In the genomic region with DNA sequence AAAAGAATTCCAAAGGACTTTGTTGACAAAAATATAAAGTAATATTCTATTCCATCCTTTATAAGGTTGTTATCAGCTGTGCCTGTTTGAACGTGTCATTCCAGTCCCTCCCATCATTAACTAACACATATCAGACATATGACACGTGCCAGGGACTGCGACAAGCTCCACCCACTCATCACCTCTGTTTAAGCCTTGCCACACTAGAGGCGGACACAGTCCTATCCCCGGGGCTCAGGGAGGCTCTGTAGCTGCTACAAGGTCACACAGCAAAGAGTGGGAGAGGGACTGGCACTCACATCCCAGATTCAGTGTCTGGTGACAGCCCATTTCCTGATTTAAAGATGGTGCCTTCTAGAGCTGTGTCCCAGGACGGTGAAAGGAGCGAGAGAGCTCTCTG, we compare ENCODE assay signal across 12 cellular contexts. TPM values are rescaled to one million over a fixed set of nuclear protein-coding genes. Genes with fewer than 3 reads are reported as not detected.
DNase-seq lines count a peak whose midpoint lies in the region; ATAC-seq, FAIRE-seq and TF ChIP-seq lines count a peak whose summit lies in the region.
"Had no signal": no experiment of that assay in that cellular context is flagged by ENCODE, and none has a peak within 500 bp of the region (broad histone marks: within the 10 kb centered on the region; RNA-seq: fewer than 3 reads in every experiment).

No MANE protein-coding gene starts in this region.

- ATAC-seq in HG03342 (IDR thresholded peaks at IDR 0.05; ENCODE audit: unreplicated experiment) = no peak

- H4K20me1 ChIP-seq in endothelial cell of umbilical vein (replicated peaks; ENCODE audit: control insufficient read depth, extremely low read depth, insufficient read depth, low read length) = no peaks in the 10 kb centered on the region

- H2AFZ ChIP-seq in endothelial cell of umbilical vein (ENCODE audit: low read depth, low read length) = no peak overlapping the region

- TF ChIP-seq POLR2A in endothelial cell of umbilical vein (IDR thresholded peaks at IDR 0.05; ENCODE audit: low read depth, low read length) = no peak

- no peaks in the 10 kb centered on the region for H3K27me3 ChIP-seq in endothelial cell of umbilical vein (ENCODE audit: control insufficient read depth in 2 of 2, insufficient read depth in 2 of 2, low read length in 2 of 2)
- no peaks in the 10 kb centered on the region for H3K27me3 ChIP-seq in mucosa of stomach (ENCODE audit: control insufficient read depth, insufficient read depth, low read length)
- H3K27me3 ChIP-seq: MG63 had no signal

- H3K4me1 ChIP-seq in endothelial cell of umbilical vein (ENCODE audit: control insufficient read depth, extremely low read depth, insufficient read depth, low read length) (peaks cover 61% of the 10 kb centered on the region), mucosa of stomach (ENCODE audit: control insufficient read depth, insufficient read depth, low read length) (peaks cover 64% of the 10 kb centered on the region)

- no TSS peak for BruUV-seq in endothelial cell of umbilical vein (replicated peaks; lab: Mats Ljungman, UMichigan)

- H3K27ac ChIP-seq in 22Rv1 = peak overlapping the region; percentile 71
- peak overlapping the region; percentile 82 for H3K27ac ChIP-seq in endothelial cell of umbilical vein (ENCODE audit: insufficient read depth, low read depth, low read length)

- POLR2A ChIA-PET in endothelial cell of umbilical vein (lab: Charles Lee) = no interaction called here

- no peak for FAIRE-seq in endothelial cell of umbilical vein (lab: Jason Lieb, UNC)

- DNase-seq in NCI-H510A (lab: John Stamatoyannopoulos, UW) (peak; percentile 35), endothelial cell of umbilical vein (ENCODE audit: low read depth, low spot score) (no peak), OCI-M2 (lab: John Stamatoyannopoulos, UW; ENCODE audit: unreplicated experiment) (no peak), activated T-cell treated with anti-CD3 and anti-CD28 coated beads for 4 hours (no peak)
- no peak for DNase-seq in central memory CD4-positive, alpha-beta T cell
- DNase-seq: activated effector memory CD4-positive, alpha-beta T cell treated with Interleukin-2 at 50 U/mL for 16 hours; effector memory CD4-positive, alpha-beta T cell; OCI-M1 had no signal

- no peaks in the 10 kb centered on the region for H3K36me3 ChIP-seq in endothelial cell of umbilical vein (ENCODE audit: control insufficient read depth in 2 of 2, extremely low read depth in 1 of 2, insufficient read depth in 2 of 2, low read length in 2 of 2)
- H3K36me3 ChIP-seq in mucosa of stomach (ENCODE audit: control insufficient read depth, insufficient read depth, low read length) = no peaks in the 10 kb centered on the region
- H3K36me3 ChIP-seq: MG63 had no signal

- CTCF ChIA-PET in endothelial cell of umbilical vein (lab: Charles Lee) = interaction anchor here (1.1 to 2.3 kb wide), 4 partner anchors 30 to 85 kb away, joined by 4 to 8 read pairs (median 5); partner anchors contain the start of gene TBC1D8

- dilution Hi-C loops in endothelial cell of umbilical vein (cut with MboI; ENCODE audit: extremely low pct_ligation_motif_present, low sequenced_read_pairs) = no loop called here

- H3K9me3 ChIP-seq in endothelial cell of umbilical vein (replicated peaks; ENCODE audit: control insufficient read depth, insufficient read depth, low read length) (no peaks in the 10 kb centered on the region), mucosa of stomach (ENCODE audit: control insufficient read depth, low read length) (no peaks in the 10 kb centered on the region)
- H3K9me3 ChIP-seq: MG63 had no signal

- no peak overlapping the region for H3K4me2 ChIP-seq in endothelial cell of umbilical vein (ENCODE audit: insufficient read depth, low read length)

- H3K9ac ChIP-seq in endothelial cell of umbilical vein (replicated peaks; ENCODE audit: extremely low read depth, insufficient read depth, low read length) (peak overlapping the region; percentile 34), mucosa of stomach (ENCODE audit: low read length) (peak overlapping the region; percentile 32)

- TF ChIP-seq CTCF in 22Rv1 (IDR thresholded peaks at IDR 0.05) (no peak), endothelial cell of umbilical vein (IDR thresholded peaks at IDR 0.05; ENCODE audit: extremely low read depth in 1 of 2, insufficient read depth in 1 of 2, low read depth in 1 of 2, low read length in 2 of 2) (no peak)

- intact Hi-C loops in endothelial cell of umbilical vein (cut with micrococcal nuclease) = no loop called here

- H3K79me2 ChIP-seq in endothelial cell of umbilical vein (ENCODE audit: control insufficient read depth, insufficient read depth, low read length) = peaks cover 65% of the 10 kb centered on the region

- H3K4me3 ChIP-seq in endothelial cell of umbilical vein (replicated peaks in 1 of 3; ENCODE audit: insufficient read depth in 1 of 3, low read depth in 1 of 3, low read length in 3 of 3) = no peak overlapping the region
- no peak overlapping the region for H3K4me3 ChIP-seq in mucosa of stomach (ENCODE audit: low read length)
- H3K4me3 ChIP-seq: MG63 had no signal

- H3K9me1 ChIP-seq in endothelial cell of umbilical vein (replicated peaks; ENCODE audit: control insufficient read depth, extremely low read depth, insufficient read depth, low read length) = no peaks in the 10 kb centered on the region

TF ChIP-seq in endothelial cell of umbilical vein, 7 proteins besides CTCF, POLR2A, EP300 and RAD21:
- no peak for TF ChIP-seq FOS (IDR thresholded peaks at IDR 0.05; ENCODE audit: borderline replicate concordance, insufficient read depth, low read length)
- TF ChIP-seq POLR2AphosphoS5 (IDR thresholded peaks at IDR 0.05; ENCODE audit: insufficient read depth, low read depth, low read length) = no peak
- no peak for TF ChIP-seq GATA2 (IDR thresholded peaks at IDR 0.05; ENCODE audit: insufficient read depth, insufficient read length, low read depth, low read length)
- TF ChIP-seq EZH2 (IDR thresholded peaks at IDR 0.05; ENCODE audit: borderline replicate concordance, low read depth, low read length, severe bottlenecking) = no peak
- TF ChIP-seq MAX (IDR thresholded peaks at IDR 0.05; ENCODE audit: insufficient read depth, insufficient read length) = no peak
- no peak for TF ChIP-seq MYC (IDR thresholded peaks at IDR 0.05; ENCODE audit: low read depth, low read length)
- TF ChIP-seq JUN (IDR thresholded peaks at IDR 0.05; ENCODE audit: borderline replicate concordance, insufficient read depth, insufficient read length, low read depth) = no peak

RNA-seq across cellular contexts. Expression of gene TBC1D8, which starts 30.0 kb away (rescaled TPM):
- total RNA-seq in endothelial cell of umbilical vein = 30.6 and 32.1 TPM in 2 replicates
- polyA plus RNA-seq in endothelial cell of umbilical vein = 26.0 and 28.5 TPM in 2 replicates
- 14.9 and 17.2 TPM in 2 replicates for polyA plus RNA-seq in endothelial cell of umbilical vein (2011; cell fraction: cytosol; rRNA removed)
- polyA plus RNA-seq in endothelial cell of umbilical vein (2011; cell fraction: nucleus; rRNA removed) = 151 and 159 TPM in 2 replicates
- polyA plus RNA-seq in endothelial cell of umbilical vein (2012) = 23.1 and 25.1 TPM in 2 replicates
- polyA minus RNA-seq in endothelial cell of umbilical vein = 58.0 and 77.9 TPM in 2 replicates
- 6.0 TPM for polyA minus RNA-seq in endothelial cell of umbilical vein (2011; cell fraction: cytosol; rRNA and poly(A)+ RNA removed)
- 51.3 and 85.5 TPM in 2 replicates for polyA minus RNA-seq in endothelial cell of umbilical vein (2011; cell fraction: nucleus; rRNA and poly(A)+ RNA removed)
